Comparison of ENCODE assay signal across 9 cellular contexts in the genomic region with DNA sequence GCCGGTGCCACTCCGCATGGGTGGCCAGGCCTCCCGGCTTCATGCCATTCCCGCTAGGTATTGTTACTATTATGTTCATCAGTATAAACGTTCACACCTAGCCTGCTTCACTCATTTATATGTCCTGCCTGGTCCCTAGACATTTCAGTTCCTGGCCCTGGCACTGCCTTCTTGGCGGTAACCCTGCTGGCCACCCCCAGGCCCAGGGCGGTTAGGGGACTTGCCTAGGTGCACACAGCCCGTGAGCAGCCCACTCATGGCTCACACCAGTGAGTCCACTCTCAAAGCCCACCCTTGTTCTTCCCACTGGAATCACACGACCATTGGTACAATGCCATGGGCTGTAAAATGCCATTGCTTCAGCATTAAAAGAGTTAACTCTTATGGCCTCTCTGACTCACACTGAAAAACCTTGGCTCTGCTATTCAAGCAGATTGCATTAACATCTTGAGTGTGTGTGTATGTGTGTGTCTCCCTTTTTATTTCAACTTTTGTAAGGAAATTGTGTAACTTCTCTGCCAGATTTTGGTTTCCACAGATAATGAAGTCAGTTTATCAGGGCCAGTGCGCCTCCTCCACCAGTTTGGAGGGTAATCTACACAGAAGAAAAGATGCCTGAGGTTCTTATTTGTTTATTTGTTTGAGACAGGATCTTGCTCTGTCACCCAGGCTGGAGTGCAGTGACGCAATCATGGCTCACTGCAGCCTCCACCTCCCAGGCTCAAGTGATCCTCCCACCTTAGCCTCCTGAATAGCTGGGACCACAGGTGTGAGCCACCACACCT.
DNase-seq lines count a peak whose midpoint lies in the region; TF ChIP-seq lines count a peak whose summit lies in the region.
"Had no signal": no experiment of that assay in that cellular context is flagged by ENCODE, and none has a peak within 500 bp of the region (broad histone marks: within the 10 kb centered on the region; RNA-seq: fewer than 3 reads in every experiment).

No MANE protein-coding gene starts in this region.

- intact Hi-C loops in spleen (cut with DNase I; ENCODE audit: low total_unique reads) = no loop called here

- POLR2A ChIA-PET in HEK293T (lab: Yijun Ruan, JAX) = no interaction called here

- no peak for TF ChIP-seq POLR2A in spleen (IDR thresholded peaks at IDR 0.05)

- H3K27ac ChIP-seq in HL-60 (replicated peaks) (peak overlapping the region; percentile 23), spleen (peak overlapping the region in 7 of 8 donors; percentile 49 to 89 (median 74))

- H3K36me3 ChIP-seq in spleen = peaks cover 0 to 28% (median 0%) of the 10 kb centered on the region in 6 donors

- H3K4me1 ChIP-seq in spleen = peaks cover 0 to 53% (median 17%) of the 10 kb centered on the region in 6 donors

- CTCF ChIA-PET in HEK293T (lab: Yijun Ruan, JAX) = interaction anchor here (0.6 to 0.7 kb wide), 2 partner anchors 10 to 108 kb away, joined by 3 read pairs; no protein-coding TSS in a partner anchor

- TF ChIP-seq CTCF in HL-60 (IDR thresholded peaks at IDR 0.05; ENCODE audit: insufficient read depth, low read length) = no peak
- TF ChIP-seq CTCF in fibroblast of pulmonary artery (IDR thresholded peaks at IDR 0.05; ENCODE audit: low read length, missing control alignments) = no peak
- no peak for TF ChIP-seq CTCF in spleen (IDR thresholded peaks at IDR 0.05 in 8 of 11, conservative IDR thresholded peaks at IDR 0.05 in 3 of 11)

- 80 to 97% (median 87%) methylated on average over 11 of the region's 11 CpGs for WGBS in spleen, 5 donors

- in situ Hi-C loops in SK-MEL-5 (cut with HindIII; ENCODE audit: low pct_unique_long_range_greater_than_20kb, low sequenced_read_pairs) = no loop called here

- H3K4me3 ChIP-seq in HL-60 (replicated peaks; ENCODE audit: insufficient read depth, low read length) (no peak overlapping the region), fibroblast of pulmonary artery (replicated peaks; ENCODE audit: low read depth, low read length) (no peak overlapping the region), spleen (peak overlapping the region in 1 of 8 donors; percentile 35)

- DNase-seq in HL-60 (ENCODE audit: low read depth in 1 of 2, low spot score in 1 of 2) (peak; percentile 92 to 96), SK-MEL-5 (ENCODE audit: low read depth, low spot score) (peak; percentile 16), fibroblast of pulmonary artery (ENCODE audit: low read depth) (peak; percentile 97), spleen (no peak), NCI-H1092 (lab: John Stamatoyannopoulos, UW) (no peak), HEK293T (ENCODE audit: extremely low spot score) (no peak), NCI-H82 (lab: John Stamatoyannopoulos, UW) (no peak)
- no peak for DNase-seq in activated CD8-positive, alpha-beta memory T cell treated with anti-CD3 and anti-CD28 coated beads for 24 hours
- DNase-seq: NCI-H2081 had no signal

- H3K27me3 ChIP-seq in HL-60 (ENCODE audit: insufficient read depth, poor library complexity, severe bottlenecking) (no peaks in the 10 kb centered on the region), spleen (replicated peaks in 1 of 7) (no peaks in the 10 kb centered on the region)

- no peaks in the 10 kb centered on the region for H3K9me3 ChIP-seq in spleen

TF ChIP-seq in HEK293T, 16 proteins besides CTCF, POLR2A, EP300 and RAD21:
- TF ChIP-seq BHLHE40 (IDR thresholded peaks at IDR 0.05; ENCODE audit: borderline replicate concordance) (no peak), HDGF (IDR thresholded peaks at IDR 0.05; ENCODE audit: borderline replicate concordance) (no peak), NFRKB (IDR thresholded peaks at IDR 0.05) (no peak), L3MBTL2 (conservative IDR thresholded peaks at IDR 0.05) (no peak), CTBP1 (IDR thresholded peaks at IDR 0.05; ENCODE audit: borderline replicate concordance) (no peak)

Comparison
In these comparisons a context has a peak if more than half of its experiments do, and no peak if none do; other contexts are left out.
1. DNase-seq: peak in HL-60 (2 of 2), SK-MEL-5 (single experiment) and fibroblast of pulmonary artery (single experiment); none in spleen (single experiment), NCI-H1092 (single experiment), activated CD8-positive, alpha-beta memory T cell treated with anti-CD3 and anti-CD28 coated beads for 24 hours (single experiment), HEK293T (single experiment) and NCI-H82 (single experiment).